Comparison of ENCODE assay signal across 1 cellular context in genomic region chr9:121596515-121596914, GRCh38.
A peak's percentile ranks its signal among the peaks of the same experiment; 100 is the strongest.
TF ChIP-seq lines count a peak whose summit lies in the region.

No MANE protein-coding gene starts in this region.

TF ChIP-seq in HepG2, 621 proteins besides CTCF, POLR2A, EP300 and RAD21:
- peak; percentile 54 for TF ChIP-seq MAFF (IDR thresholded peaks at IDR 0.05; ENCODE audit: low read depth, low read length)
- TF ChIP-seq SIN3B (IDR thresholded peaks at IDR 0.05; ENCODE audit: low read length), result no peak
- no peak for TF ChIP-seq ZNF740 (CRISPR knock-in tag; IDR thresholded peaks at IDR 0.05)
- no peak for TF ChIP-seq RXRB (CRISPR knock-in tag; IDR thresholded peaks at IDR 0.05; ENCODE audit: borderline replicate concordance)
- no peak for TF ChIP-seq HOMEZ (CRISPR knock-in tag; IDR thresholded peaks at IDR 0.05; ENCODE audit: low read depth)
- no peak for TF ChIP-seq ZNF12 (CRISPR knock-in tag; IDR thresholded peaks at IDR 0.05)
- no peak for TF ChIP-seq CBX5 (CRISPR knock-in tag; IDR thresholded peaks at IDR 0.05; ENCODE audit: borderline replicate concordance)
- no peak for TF ChIP-seq SMYD3 (CRISPR knock-in tag; IDR thresholded peaks at IDR 0.05)
- no peak for TF ChIP-seq CSRNP1 (CRISPR knock-in tag; IDR thresholded peaks at IDR 0.05)
- TF ChIP-seq MAFK (conservative IDR thresholded peaks at IDR 0.05 in 1 of 2, IDR thresholded peaks at IDR 0.05 in 1 of 2; ENCODE audit: low read length in 2 of 2), result peak; percentile 30 to 72; a peak in 3 of 4 replicates
- TF ChIP-seq ZNF841 (CRISPR knock-in tag; IDR thresholded peaks at IDR 0.05; ENCODE audit: borderline replicate concordance), result no peak
